13 cellular contexts compared by ENCODE assay signal in genomic region chr1:85605519-85606413, GRCh38. TPM values are rescaled to one million over a fixed set of nuclear protein-coding genes. Genes with fewer than 3 reads are reported as not detected.
A peak's percentile ranks its signal among the peaks of the same experiment; 100 is the strongest.
DNase-seq lines count a peak whose midpoint lies in the region; ATAC-seq and TF ChIP-seq lines count a peak whose summit lies in the region.
"Had no signal": no experiment of that assay in that cellular context is flagged by ENCODE, and none has a peak within 500 bp of the region (broad histone marks: within the 10 kb centered on the region; RNA-seq: fewer than 3 reads in every experiment).

No MANE protein-coding gene starts in this region.

- no peak for TF ChIP-seq POLR2A in esophagus squamous epithelium (IDR thresholded peaks at IDR 0.05)

- no peak overlapping the region for H3K27ac ChIP-seq in duodenal mucosa (ENCODE audit: low read depth, low read length)
- no peak overlapping the region for H3K27ac ChIP-seq in neural progenitor cell
- H3K27ac ChIP-seq in esophagus squamous epithelium = no peak overlapping the region
- H3K27ac ChIP-seq: ovary, upper lobe of right lung had no signal

- H3K9me3 Mint-ChIP-seq in neural progenitor cell = no peaks in the 10 kb centered on the region
- no peaks in the 10 kb centered on the region for H3K9me3 Mint-ChIP-seq in activated CD4-positive, alpha-beta memory T cell treated with anti-CD3 and anti-CD28 coated beads for 36 hours

- H3K27me3 ChIP-seq in duodenal mucosa (ENCODE audit: control insufficient read depth in 1 of 2, insufficient read depth in 2 of 2, low read length in 2 of 2) = no peaks in the 10 kb centered on the region
- no peaks in the 10 kb centered on the region for H3K27me3 ChIP-seq in neural progenitor cell
- H3K27me3 ChIP-seq in esophagus squamous epithelium = no peaks in the 10 kb centered on the region
- H3K27me3 ChIP-seq: ovary, upper lobe of right lung had no signal

- no peaks in the 10 kb centered on the region for H4K20me1 ChIP-seq in neural progenitor cell (ENCODE audit: low read depth)

- H3K36me3 ChIP-seq in duodenal mucosa (ENCODE audit: control insufficient read depth in 1 of 2, insufficient read depth in 2 of 2, low read length in 2 of 2) (no peaks in the 10 kb centered on the region), neural progenitor cell (no peaks in the 10 kb centered on the region), esophagus squamous epithelium (no peaks in the 10 kb centered on the region)
- H3K36me3 ChIP-seq: ovary, upper lobe of right lung had no signal

- H3K9me3 ChIP-seq in duodenal mucosa (ENCODE audit: control insufficient read depth in 1 of 2, low read length in 2 of 2) (no peaks in the 10 kb centered on the region), neural progenitor cell (ENCODE audit: low read depth) (no peaks in the 10 kb centered on the region), esophagus squamous epithelium (no peaks in the 10 kb centered on the region)
- H3K9me3 ChIP-seq: ovary, upper lobe of right lung had no signal

- peaks cover 9 to 13% of the 10 kb centered on the region in 2 donors for H3K4me1 ChIP-seq in duodenal mucosa (ENCODE audit: control insufficient read depth in 1 of 2, insufficient read depth in 2 of 2, low read length in 2 of 2)
- peaks cover 11% of the 10 kb centered on the region for H3K4me1 ChIP-seq in neural progenitor cell
- no peaks in the 10 kb centered on the region for H3K4me1 ChIP-seq in esophagus squamous epithelium
- H3K4me1 ChIP-seq: upper lobe of right lung had no signal

- WGBS in esophagus squamous epithelium, 2 donors = 83 to 86% methylated on average over 5 to 8 of the region's 8 CpGs

- peaks cover 3% of the 10 kb centered on the region for H3K27me3 Mint-ChIP-seq in neural progenitor cell (ENCODE audit: insufficient read depth, low read depth)
- no peaks in the 10 kb centered on the region for H3K27me3 Mint-ChIP-seq in activated CD4-positive, alpha-beta memory T cell treated with anti-CD3 and anti-CD28 coated beads for 36 hours

- no peak overlapping the region for H3K4me3 Mint-ChIP-seq in neural progenitor cell
- H3K4me3 Mint-ChIP-seq in activated CD4-positive, alpha-beta memory T cell treated with anti-CD3 and anti-CD28 coated beads for 36 hours = no peak overlapping the region

- H3K4me3 ChIP-seq in duodenal mucosa (ENCODE audit: low read depth in 1 of 2, low read length in 2 of 2) = peak overlapping the region; percentile 6 to 11
- H3K4me3 ChIP-seq in neural progenitor cell = no peak overlapping the region
- no peak overlapping the region for H3K4me3 ChIP-seq in esophagus squamous epithelium
- H3K4me3 ChIP-seq: ovary, upper lobe of right lung had no signal

- CTCF ChIA-PET in activated CD4-positive, alpha-beta memory T cell treated with anti-CD3 and anti-CD28 coated beads for 36 hours (lab: Charles Lee) = no interaction called here

- no peaks in the 10 kb centered on the region for H3K36me3 Mint-ChIP-seq in neural progenitor cell
- no peaks in the 10 kb centered on the region for H3K36me3 Mint-ChIP-seq in activated CD4-positive, alpha-beta memory T cell treated with anti-CD3 and anti-CD28 coated beads for 36 hours

- H3K4me1 Mint-ChIP-seq in neural progenitor cell = peaks cover 20% of the 10 kb centered on the region
- H3K4me1 Mint-ChIP-seq in activated CD4-positive, alpha-beta memory T cell treated with anti-CD3 and anti-CD28 coated beads for 36 hours (ENCODE audit: low read depth) = no peaks in the 10 kb centered on the region

- intact Hi-C loops in esophagus squamous epithelium (cut with DNase I) = no loop called here
- intact Hi-C loops in activated CD4-positive, alpha-beta memory T cell treated with anti-CD3 and anti-CD28 coated beads for 36 hours (cut with micrococcal nuclease) = no loop called here

- DNase-seq in EH (ENCODE audit: low read depth) = peak; percentile 22
- DNase-seq in NAMALWA (ENCODE audit: low spot score) = peak; percentile 12
- no peak for DNase-seq in neural progenitor cell (ENCODE audit: low spot score)
- no peak for DNase-seq in esophagus squamous epithelium (lab: John Stamatoyannopoulos, UW)
- no peak for DNase-seq in stimulated activated CD4-positive, alpha-beta T cell treated with anti-CD3 and anti-CD28 coated beads, Interleukin-15, amount 100 ng/mL, for 24 hours
- no peak for DNase-seq in activated CD4-positive, alpha-beta memory T cell treated with anti-CD3 and anti-CD28 coated beads for 36 hours
- DNase-seq: DMS79 treated with DMSO at 0.1 percent for 48 hours, NCI-H187 treated with DMSO at 0.1 percent for 48 hours, ovary, upper lobe of right lung had no signal

- POLR2A ChIA-PET in activated CD4-positive, alpha-beta memory T cell treated with anti-CD3 and anti-CD28 coated beads for 36 hours (lab: Charles Lee) = no interaction called here

- H3K79me2 ChIP-seq in neural progenitor cell (ENCODE audit: low read depth) = no peaks in the 10 kb centered on the region

- H3K9ac ChIP-seq in duodenal mucosa (ENCODE audit: low read depth in 1 of 2, low read length in 2 of 2) (no peak overlapping the region), neural progenitor cell (no peak overlapping the region)

- H3F3A ChIP-seq in neural progenitor cell (ENCODE audit: low read depth) = peaks cover 8% of the 10 kb centered on the region

- H3K4me2 ChIP-seq in neural progenitor cell = no peak overlapping the region

- H2AFZ ChIP-seq in neural progenitor cell (replicated peaks) = no peak overlapping the region

- peak overlapping the region; percentile 44 for H3K27ac Mint-ChIP-seq in neural progenitor cell
- no peak overlapping the region for H3K27ac Mint-ChIP-seq in activated CD4-positive, alpha-beta memory T cell treated with anti-CD3 and anti-CD28 coated beads for 36 hours

- TF ChIP-seq CTCF in neural progenitor cell (IDR thresholded peaks at IDR 0.05) (peak; percentile 7), esophagus squamous epithelium (IDR thresholded peaks at IDR 0.05) (no peak)

- no peak for ATAC-seq in GM21423 (IDR thresholded peaks at IDR 0.05; ENCODE audit: unreplicated experiment)
- ATAC-seq: upper lobe of right lung had no signal

RNA-seq across cellular contexts. Expression of gene CCN1, which starts 25.2 kb away (rescaled TPM):
- total RNA-seq in neural progenitor cell (ENCODE audit: low replicate concordance) (23.9 and 26.7 TPM in 2 replicates), esophagus squamous epithelium (10 to 100 TPM in 1 of 4 donors, 1 to 10 TPM in 3; 4.5 to 15.1 (median 8.0) TPM)
- not detected for total RNA-seq in activated CD4-positive, alpha-beta memory T cell treated with anti-CD3 and anti-CD28 coated beads for 36 hours
- total RNA-seq: activated CD8-positive, alpha-beta memory T cell treated with anti-CD3 and anti-CD28 coated beads for 36 hours had no signal

Comparison
In these comparisons a context has a peak if more than half of its experiments do, and no peak if none do; other contexts are left out.
1. DNase-seq: peak in EH (single experiment) and NAMALWA (single experiment); none in neural progenitor cell (single experiment), esophagus squamous epithelium (single experiment), stimulated activated CD4-positive, alpha-beta T cell treated with anti-CD3 and anti-CD28 coated beads, Interleukin-15, amount 100 ng/mL, for 24 hours (single experiment) and activated CD4-positive, alpha-beta memory T cell treated with anti-CD3 and anti-CD28 coated beads for 36 hours (single experiment).
2. H3K4me3 ChIP-seq: peak in duodenal mucosa (2 of 2); none in neural progenitor cell (single experiment) and esophagus squamous epithelium (0 of 4).
3. RNA of gene CCN1, which starts 25.2 kb away (total RNA-seq): 23.9 to 26.7 TPM in neural progenitor cell and 4.5 to 15.1 TPM in esophagus squamous epithelium; not detected in activated CD4-positive, alpha-beta memory T cell treated with anti-CD3 and anti-CD28 coated beads for 36 hours; every median in the first group is over 4 times any median in the second.